18 cellular contexts compared by ENCODE assay signal in the genomic region with DNA sequence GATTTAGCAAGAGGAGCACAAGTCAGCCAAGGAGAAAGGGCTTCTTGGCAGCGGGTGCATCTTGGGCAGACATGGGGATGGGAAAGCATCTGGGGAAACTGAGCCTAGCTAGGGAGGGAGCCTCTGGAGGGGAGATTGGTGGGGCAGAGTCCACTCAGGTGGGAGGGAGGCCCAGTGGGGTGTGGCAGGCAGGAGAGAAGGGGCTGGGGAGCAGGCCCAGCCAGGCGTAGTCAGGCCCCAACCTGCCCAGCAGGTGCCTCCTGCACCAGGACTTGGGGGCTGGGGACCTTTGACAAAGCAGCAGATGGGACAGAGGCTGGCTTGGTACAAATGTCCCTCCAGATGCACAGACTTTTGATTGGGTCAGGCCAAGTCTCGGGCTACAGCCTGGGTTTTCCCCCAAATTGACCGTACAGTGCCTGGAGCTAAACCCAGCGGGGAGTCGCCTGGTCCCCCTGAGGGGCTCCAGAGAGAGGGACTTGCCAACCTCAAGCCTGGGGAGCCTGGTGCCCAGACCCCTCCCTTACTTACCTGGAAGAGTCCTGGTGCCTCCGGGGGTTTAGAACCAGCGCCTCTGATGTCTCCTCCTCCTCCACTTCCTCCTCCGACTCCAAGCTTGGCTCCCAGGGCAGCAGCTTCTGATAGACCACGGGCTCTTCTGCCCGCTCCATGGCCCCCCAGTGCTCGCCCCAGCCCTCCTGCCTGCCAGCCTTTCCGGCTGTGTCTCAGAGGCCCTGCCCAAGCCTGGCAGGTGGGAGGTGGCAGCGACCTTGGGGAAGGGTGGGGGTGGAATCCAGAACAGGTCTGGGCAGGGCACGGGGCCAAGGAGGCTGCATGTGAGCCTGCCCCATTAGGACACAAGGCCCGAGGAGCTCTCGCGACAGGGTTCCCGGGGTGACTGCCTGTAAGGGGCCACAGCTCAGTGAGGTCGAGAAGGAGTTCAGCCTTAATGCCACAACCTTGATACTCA. TPM values are rescaled to one million over a fixed set of nuclear protein-coding genes. Genes with fewer than 3 reads are reported as not detected.
DNase-seq lines count a peak whose midpoint lies in the region; ATAC-seq, FAIRE-seq and TF ChIP-seq lines count a peak whose summit lies in the region.
"Had no signal": no experiment of that assay in that cellular context is flagged by ENCODE, and none has a peak within 500 bp of the region (broad histone marks: within the 10 kb centered on the region; RNA-seq: fewer than 3 reads in every experiment).

A gene with protein sequence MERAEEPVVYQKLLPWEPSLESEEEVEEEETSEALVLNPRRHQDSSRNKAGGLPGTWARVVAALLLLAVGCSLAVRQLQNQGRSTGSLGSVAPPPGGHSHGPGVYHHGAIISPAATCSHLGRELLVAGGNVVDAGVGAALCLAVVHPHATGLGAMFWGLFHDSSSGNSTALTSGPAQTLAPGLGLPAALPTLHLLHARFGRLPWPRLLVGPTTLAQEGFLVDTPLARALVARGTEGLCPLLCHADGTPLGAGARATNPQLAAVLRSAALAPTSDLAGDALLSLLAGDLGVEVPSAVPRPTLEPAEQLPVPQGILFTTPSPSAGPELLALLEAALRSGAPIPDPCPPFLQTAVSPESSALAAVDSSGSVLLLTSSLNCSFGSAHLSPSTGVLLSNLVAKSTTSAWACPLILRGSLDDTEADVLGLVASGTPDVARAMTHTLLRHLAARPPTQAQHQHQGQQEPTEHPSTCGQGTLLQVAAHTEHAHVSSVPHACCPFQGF (minus strand): TSS at position 727 of the 970 bp plus-strand sequence. CDS start 56 bp downstream, at position 671.

- BruUV-seq in Calu3 (replicated peaks; lab: Mats Ljungman, UMichigan): no TSS peak

- H3K4me1 ChIP-seq in Loucy (ENCODE audit: insufficient read depth, low read length, poor library complexity, severe bottlenecking): peaks cover 27% of the 10 kb centered on the region
- H3K4me1 ChIP-seq in esophagus squamous epithelium: peaks cover 0 to 61% (median 25%) of the 10 kb centered on the region in 3 donors
- peaks cover 10% of the 10 kb centered on the region for H3K4me1 ChIP-seq in neural progenitor cell

- H3K9me3 ChIP-seq in Loucy (ENCODE audit: insufficient read depth, low read depth, low read length) (no peaks in the 10 kb centered on the region), esophagus squamous epithelium (no peaks in the 10 kb centered on the region), neural progenitor cell (ENCODE audit: low read depth) (no peaks in the 10 kb centered on the region)
- H3K9me3 ChIP-seq: thyroid gland had no signal

- H3K4me3 Mint-ChIP-seq in Calu3 (ENCODE audit: low read depth, unreplicated experiment) (peak within 1 kb of the TSS; percentile 24), neural progenitor cell (no peak within 1 kb of the TSS)
- no peak within 1 kb of the TSS for H3K4me3 Mint-ChIP-seq in effector memory CD8-positive, alpha-beta T cell
- H3K4me3 Mint-ChIP-seq: activated CD8-positive, alpha-beta T cell treated with anti-CD3 and anti-CD28 coated beads for 36 hours; dendritic cell treated with granulocyte-macrophage colony-stimulating factor and Interleukin-4, amounts not matched to agents 40 ng/mL and 50 ng/mL, for 4 days had no signal

- H3K27ac ChIP-seq in esophagus squamous epithelium (peak within 1 kb of the TSS; percentile 46 to 88 (median 82)), neural progenitor cell (no peak within 1 kb of the TSS)
- H3K27ac ChIP-seq: thyroid gland had no signal

- H3F3A ChIP-seq in Loucy (ENCODE audit: low read depth) (no peaks in the 10 kb centered on the region), neural progenitor cell (ENCODE audit: low read depth) (peaks cover 11% of the 10 kb centered on the region)

- no peaks in the 10 kb centered on the region for H4K20me1 ChIP-seq in Loucy (ENCODE audit: insufficient read depth, low read length, poor library complexity, severe bottlenecking)
- H4K20me1 ChIP-seq in neural progenitor cell (ENCODE audit: low read depth): no peaks in the 10 kb centered on the region

- H3K27me3 Mint-ChIP-seq in Calu3 (ENCODE audit: unreplicated experiment): no peaks in the 10 kb centered on the region
- H3K27me3 Mint-ChIP-seq in neural progenitor cell (ENCODE audit: insufficient read depth, low read depth): peaks cover 12% of the 10 kb centered on the region
- no peaks in the 10 kb centered on the region for H3K27me3 Mint-ChIP-seq in effector memory CD8-positive, alpha-beta T cell
- H3K27me3 Mint-ChIP-seq: activated CD8-positive, alpha-beta T cell treated with anti-CD3 and anti-CD28 coated beads for 36 hours; B cell had no signal

- TF ChIP-seq POLR2A in esophagus squamous epithelium (IDR thresholded peaks at IDR 0.05): peak in 2 of 4 donors; percentile 21 to 26

- H3K27me3 ChIP-seq in Loucy (ENCODE audit: insufficient read depth, low read length, poor library complexity, severe bottlenecking) (no peaks in the 10 kb centered on the region), esophagus squamous epithelium (no peaks in the 10 kb centered on the region), neural progenitor cell (peaks cover 4% of the 10 kb centered on the region)
- H3K27me3 ChIP-seq: thyroid gland had no signal

- no peak for ATAC-seq in effector memory CD8-positive, alpha-beta T cell (replicated peaks)
- ATAC-seq: activated CD8-positive, alpha-beta T cell treated with anti-CD3 and anti-CD28 coated beads for 36 hours; HCT116 had no signal

- intact Hi-C loops in Calu3 (cut with micrococcal nuclease; ENCODE audit: unreplicated experiment) (no loop called here), esophagus squamous epithelium (cut with DNase I) (no loop called here)

- no peak within 1 kb of the TSS for H3K27ac Mint-ChIP-seq in Calu3 (ENCODE audit: unreplicated experiment)
- peak within 1 kb of the TSS; percentile 5 for H3K27ac Mint-ChIP-seq in neural progenitor cell
- H3K27ac Mint-ChIP-seq in effector memory CD8-positive, alpha-beta T cell: no peak within 1 kb of the TSS
- H3K27ac Mint-ChIP-seq: activated CD8-positive, alpha-beta T cell treated with anti-CD3 and anti-CD28 coated beads for 36 hours; activated T-helper 2 cell treated with anti-CD3 and anti-CD28 coated beads, Interferon-gamma antibody, Interleukin-2, Interleukin-4, amounts not matched to agents 10 μg/mL and 5 μg/mL and 100 μg/mL, durations not matched to agents 14 hours and 24 hours and 36 hours; dendritic cell treated with granulocyte-macrophage colony-stimulating factor and Interleukin-4, amounts not matched to agents 40 ng/mL and 50 ng/mL, for 4 days had no signal

- FAIRE-seq in GM19239 (lab: Jason Lieb, UNC): no peak
- FAIRE-seq: astrocyte had no signal

- H3K9me2 ChIP-seq in Loucy (replicated peaks; ENCODE audit: low read depth, low read length): no peaks in the 10 kb centered on the region

- peaks cover 23% of the 10 kb centered on the region for H3K4me1 Mint-ChIP-seq in Calu3 (ENCODE audit: low read depth, unreplicated experiment)
- peaks cover 31% of the 10 kb centered on the region for H3K4me1 Mint-ChIP-seq in neural progenitor cell
- H3K4me1 Mint-ChIP-seq in effector memory CD8-positive, alpha-beta T cell (ENCODE audit: low read depth in 2 of 2): peaks cover 21% of the 10 kb centered on the region in 2 donors

- DNase-seq in Calu3 (no peak), esophagus squamous epithelium (lab: John Stamatoyannopoulos, UW) (no peak), neural progenitor cell (ENCODE audit: low spot score) (no peak), GM19239 (ENCODE audit: insufficient read length, low spot score) (no peak), SIG-M5 (lab: John Stamatoyannopoulos, UW) (no peak), NCI-H1092 treated with DMSO at 0.1 percent for 48 hours (lab: John Stamatoyannopoulos, UW) (no peak)
- no peak for DNase-seq in effector memory CD8-positive, alpha-beta T cell
- DNase-seq: activated CD8-positive, alpha-beta T cell treated with anti-CD3 and anti-CD28 coated beads for 36 hours; stimulated activated CD4-positive, alpha-beta T cell treated with anti-CD3 and anti-CD28 coated beads, Interleukin-1b, Interleukin-23, amount 100 ng/mL, for 48 hours; stimulated activated CD8-positive, alpha-beta memory T cell treated with anti-CD3 and anti-CD28 coated beads, Interleukin-4, amount 100 ng/mL, for 48 hours had no signal

- CTCF ChIA-PET in Calu3 (lab: Charles Lee): no interaction called here

- H2AFZ ChIP-seq in Loucy (ENCODE audit: low read length) (no peak within 1 kb of the TSS), neural progenitor cell (replicated peaks) (no peak within 1 kb of the TSS)

- TF ChIP-seq CTCF in Calu3 (IDR thresholded peaks at IDR 0.05; ENCODE audit: unreplicated experiment): no peak
- TF ChIP-seq CTCF in Loucy (conservative IDR thresholded peaks at IDR 0.05; ENCODE audit: low read length): no peak
- no peak for TF ChIP-seq CTCF in esophagus squamous epithelium (IDR thresholded peaks at IDR 0.05)
- TF ChIP-seq CTCF in neural progenitor cell (IDR thresholded peaks at IDR 0.05): no peak

- WGBS in esophagus squamous epithelium, 2 donors: 52 to 100% methylated on average over 1 to 10 of the region's 20 CpGs

- H3K36me3 Mint-ChIP-seq in Calu3 (ENCODE audit: insufficient read depth, unreplicated experiment) (peaks cover 5% of the 10 kb centered on the region), neural progenitor cell (no peaks in the 10 kb centered on the region)
- H3K36me3 Mint-ChIP-seq in effector memory CD8-positive, alpha-beta T cell (ENCODE audit: insufficient read depth): peaks cover 6% of the 10 kb centered on the region

- H3K36me3 ChIP-seq in Loucy (ENCODE audit: insufficient read depth, low read length): no peaks in the 10 kb centered on the region
- peaks cover 0 to 10% (median 0%) of the 10 kb centered on the region in 3 donors for H3K36me3 ChIP-seq in esophagus squamous epithelium
- no peaks in the 10 kb centered on the region for H3K36me3 ChIP-seq in neural progenitor cell
- H3K36me3 ChIP-seq: thyroid gland had no signal

- no peak within 1 kb of the TSS for H3K4me3 ChIP-seq in Loucy (ENCODE audit: low read length, poor library complexity, severe bottlenecking)
- peak within 1 kb of the TSS; percentile 34 to 59 (median 50) for H3K4me3 ChIP-seq in esophagus squamous epithelium
- H3K4me3 ChIP-seq in neural progenitor cell: no peak within 1 kb of the TSS
- H3K4me3 ChIP-seq: thyroid gland had no signal

- H3K79me2 ChIP-seq in Loucy (ENCODE audit: insufficient read depth, low read length) (peaks cover 10% of the 10 kb centered on the region; the same call in 1 of the 2 replicates), neural progenitor cell (ENCODE audit: low read depth) (peaks cover under 1% of the 10 kb centered on the region)

- no peaks in the 10 kb centered on the region for H3K9me3 Mint-ChIP-seq in Calu3 (ENCODE audit: low read depth, unreplicated experiment)
- H3K9me3 Mint-ChIP-seq in neural progenitor cell: no peaks in the 10 kb centered on the region
- no peaks in the 10 kb centered on the region for H3K9me3 Mint-ChIP-seq in effector memory CD8-positive, alpha-beta T cell
- H3K9me3 Mint-ChIP-seq: activated CD8-positive, alpha-beta T cell treated with anti-CD3 and anti-CD28 coated beads for 36 hours; activated T-helper 2 cell treated with anti-CD3 and anti-CD28 coated beads, Interferon-gamma antibody, Interleukin-2, Interleukin-4, amounts not matched to agents 10 μg/mL and 5 μg/mL and 100 μg/mL, durations not matched to agents 14 hours and 24 hours and 36 hours; dendritic cell treated with granulocyte-macrophage colony-stimulating factor and Interleukin-4, amounts not matched to agents 40 ng/mL and 50 ng/mL, for 4 days had no signal

- no peak within 1 kb of the TSS for H3K9ac ChIP-seq in Loucy (ENCODE audit: low read depth, low read length, poor library complexity, severe bottlenecking)
- no peak within 1 kb of the TSS for H3K9ac ChIP-seq in neural progenitor cell

- H3K4me2 ChIP-seq in Loucy (ENCODE audit: low read depth, low read length, poor library complexity, severe bottlenecking) (peak within 1 kb of the TSS; percentile 60), neural progenitor cell (no peak within 1 kb of the TSS)

RNA-seq across cellular contexts. Expression of the gene that starts here (rescaled TPM):
- 1.1 and 1.8 TPM in 2 replicates for total RNA-seq in Calu3 (2022)
- 100 to 1,000 TPM in 1 of 4 donors, 10 to 100 TPM in 3; 46.0 to 141 (median 68.5) TPM for total RNA-seq in esophagus squamous epithelium
- total RNA-seq in neural progenitor cell (ENCODE audit: low replicate concordance): not detected in 2 replicates
- total RNA-seq: activated CD8-positive, alpha-beta T cell treated with anti-CD3 and anti-CD28 coated beads for 36 hours; activated T-helper 2 cell treated with anti-CD3 and anti-CD28 coated beads, Interferon-gamma antibody, Interleukin-2, Interleukin-4, amounts not matched to agents 10 μg/mL and 5 μg/mL and 100 μg/mL, durations not matched to agents 14 hours and 24 hours and 36 hours; astrocyte; B cell; SK-MEL-5 had no signal

Comparison
In these comparisons a context has a peak if more than half of its experiments do, and no peak if none do; other contexts are left out.
1. RNA of the gene that starts here (total RNA-seq): 46.0 to 141 TPM in esophagus squamous epithelium; 1.1 to 1.8 TPM in Calu3 and not detected in neural progenitor cell; every median in the first group is over 10 times any median in the second.
2. H3K4me3 ChIP-seq: peak in esophagus squamous epithelium (4 of 4); none in Loucy (single experiment) and neural progenitor cell (single experiment).